1 cellular context compared by ENCODE assay signal in the genomic region with DNA sequence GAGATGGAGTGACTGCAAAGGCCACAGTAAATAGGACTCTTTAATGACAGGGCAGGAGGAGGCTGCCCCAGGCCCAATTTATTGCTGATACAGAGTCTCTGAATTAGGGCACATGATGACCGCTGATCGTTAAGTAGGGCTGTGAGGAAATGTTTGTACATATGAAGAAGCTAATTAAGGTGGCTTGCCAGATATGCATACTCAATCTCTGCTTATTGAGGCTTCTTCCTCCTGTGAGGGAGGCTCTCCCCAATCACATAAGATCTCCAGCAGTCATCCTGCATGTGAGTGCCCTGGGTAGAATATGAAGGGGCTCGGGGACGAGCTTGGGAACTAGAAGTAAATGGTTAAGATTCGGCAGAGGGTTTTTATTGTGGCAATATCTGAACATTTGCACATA.
TF ChIP-seq lines count a peak whose summit lies in the region.

No MANE protein-coding gene starts in this region.

TF ChIP-seq in GM12878, 131 proteins besides CTCF, POLR2A, EP300 and RAD21 (continued from another document):
- TF ChIP-seq, protein P1, sequence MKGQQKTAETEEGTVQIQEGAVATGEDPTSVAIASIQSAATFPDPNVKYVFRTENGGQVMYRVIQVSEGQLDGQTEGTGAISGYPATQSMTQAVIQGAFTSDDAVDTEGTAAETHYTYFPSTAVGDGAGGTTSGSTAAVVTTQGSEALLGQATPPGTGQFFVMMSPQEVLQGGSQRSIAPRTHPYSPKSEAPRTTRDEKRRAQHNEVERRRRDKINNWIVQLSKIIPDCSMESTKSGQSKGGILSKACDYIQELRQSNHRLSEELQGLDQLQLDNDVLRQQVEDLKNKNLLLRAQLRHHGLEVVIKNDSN (IDR thresholded peaks at IDR 0.05; ENCODE audit: borderline replicate concordance, extremely low read length, insufficient read depth, low read depth, low read length), result no peak
- TF ChIP-seq SREBF2 (IDR thresholded peaks at IDR 0.05; ENCODE audit: low read length), result no peak
- TF ChIP-seq ZNF217 (IDR thresholded peaks at IDR 0.05), result no peak
- TF ChIP-seq ZNF687 (IDR thresholded peaks at IDR 0.05), result no peak
- TF ChIP-seq DPF2 (IDR thresholded peaks at IDR 0.05), result no peak
- TF ChIP-seq, protein P2, sequence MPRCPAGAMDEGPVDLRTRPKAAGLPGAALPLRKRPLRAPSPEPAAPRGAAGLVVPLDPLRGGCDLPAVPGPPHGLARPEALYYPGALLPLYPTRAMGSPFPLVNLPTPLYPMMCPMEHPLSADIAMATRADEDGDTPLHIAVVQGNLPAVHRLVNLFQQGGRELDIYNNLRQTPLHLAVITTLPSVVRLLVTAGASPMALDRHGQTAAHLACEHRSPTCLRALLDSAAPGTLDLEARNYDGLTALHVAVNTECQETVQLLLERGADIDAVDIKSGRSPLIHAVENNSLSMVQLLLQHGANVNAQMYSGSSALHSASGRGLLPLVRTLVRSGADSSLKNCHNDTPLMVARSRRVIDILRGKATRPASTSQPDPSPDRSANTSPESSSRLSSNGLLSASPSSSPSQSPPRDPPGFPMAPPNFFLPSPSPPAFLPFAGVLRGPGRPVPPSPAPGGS (IDR thresholded peaks at IDR 0.05; ENCODE audit: borderline replicate concordance, insufficient read depth, low read depth, low read length, poor library complexity, severe bottlenecking), result no peak
- TF ChIP-seq HDAC6 (IDR thresholded peaks at IDR 0.05; ENCODE audit: unreplicated experiment), result no peak
- TF ChIP-seq TARDBP (IDR thresholded peaks at IDR 0.05; ENCODE audit: borderline replicate concordance), result no peak
- TF ChIP-seq BCLAF1 (IDR thresholded peaks at IDR 0.05), result no peak
- TF ChIP-seq CBX3 (IDR thresholded peaks at IDR 0.05; ENCODE audit: borderline replicate concordance, low read depth), result no peak
- TF ChIP-seq, protein P3, sequence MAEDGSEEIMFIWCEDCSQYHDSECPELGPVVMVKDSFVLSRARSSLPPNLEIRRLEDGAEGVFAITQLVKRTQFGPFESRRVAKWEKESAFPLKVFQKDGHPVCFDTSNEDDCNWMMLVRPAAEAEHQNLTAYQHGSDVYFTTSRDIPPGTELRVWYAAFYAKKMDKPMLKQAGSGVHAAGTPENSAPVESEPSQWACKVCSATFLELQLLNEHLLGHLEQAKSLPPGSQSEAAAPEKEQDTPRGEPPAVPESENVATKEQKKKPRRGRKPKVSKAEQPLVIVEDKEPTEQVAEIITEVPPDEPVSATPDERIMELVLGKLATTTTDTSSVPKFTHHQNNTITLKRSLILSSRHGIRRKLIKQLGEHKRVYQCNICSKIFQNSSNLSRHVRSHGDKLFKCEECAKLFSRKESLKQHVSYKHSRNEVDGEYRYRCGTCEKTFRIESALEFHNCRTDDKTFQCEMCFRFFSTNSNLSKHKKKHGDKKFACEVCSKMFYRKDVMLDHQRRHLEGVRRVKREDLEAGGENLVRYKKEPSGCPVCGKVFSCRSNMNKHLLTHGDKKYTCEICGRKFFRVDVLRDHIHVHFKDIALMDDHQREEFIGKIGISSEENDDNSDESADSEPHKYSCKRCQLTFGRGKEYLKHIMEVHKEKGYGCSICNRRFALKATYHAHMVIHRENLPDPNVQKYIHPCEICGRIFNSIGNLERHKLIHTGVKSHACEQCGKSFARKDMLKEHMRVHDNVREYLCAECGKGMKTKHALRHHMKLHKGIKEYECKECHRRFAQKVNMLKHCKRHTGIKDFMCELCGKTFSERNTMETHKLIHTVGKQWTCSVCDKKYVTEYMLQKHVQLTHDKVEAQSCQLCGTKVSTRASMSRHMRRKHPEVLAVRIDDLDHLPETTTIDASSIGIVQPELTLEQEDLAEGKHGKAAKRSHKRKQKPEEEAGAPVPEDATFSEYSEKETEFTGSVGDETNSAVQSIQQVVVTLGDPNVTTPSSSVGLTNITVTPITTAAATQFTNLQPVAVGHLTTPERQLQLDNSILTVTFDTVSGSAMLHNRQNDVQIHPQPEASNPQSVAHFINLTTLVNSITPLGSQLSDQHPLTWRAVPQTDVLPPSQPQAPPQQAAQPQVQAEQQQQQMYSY (CRISPR knock-in tag; IDR thresholded peaks at IDR 0.05), result no peak
- TF ChIP-seq ZSCAN29 (IDR thresholded peaks at IDR 0.05), result no peak
